ENCODE assay signal across 1 cellular context in the genomic region with DNA sequence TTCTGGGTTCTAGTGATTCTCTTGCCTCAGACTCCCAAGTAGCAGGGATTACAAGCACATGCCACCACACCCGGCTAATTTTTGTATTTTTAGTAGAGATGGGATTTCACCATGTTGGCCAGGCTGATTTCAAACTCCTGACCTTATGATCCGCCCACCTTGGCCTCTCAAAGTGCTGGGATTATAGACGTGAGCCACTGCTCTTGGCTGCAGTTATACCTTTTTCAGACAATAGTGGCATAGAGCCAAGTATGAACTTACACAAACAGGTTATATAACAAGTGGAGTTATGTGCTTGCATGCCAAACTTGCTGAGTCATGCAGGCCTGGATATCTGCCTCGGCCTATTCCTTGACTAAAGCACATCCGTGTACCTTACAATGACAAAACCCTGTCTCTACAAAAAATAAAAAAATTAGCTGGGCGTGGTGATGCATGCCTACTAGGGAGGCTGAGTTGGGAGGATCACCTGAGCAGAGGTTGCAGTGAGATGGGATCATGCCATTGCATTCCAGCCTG.
TF ChIP-seq lines count a peak whose summit lies in the region.
"Not testable (repeated sequence)": the region's sequence is repeated elsewhere in the genome, so short reads cannot be mapped to it uniquely, and the experiment has no call there.

No MANE protein-coding gene starts in this region.

TF ChIP-seq in K562, 482 proteins besides CTCF, POLR2A, EP300 and RAD21 (continued from another document):
- TF ChIP-seq, protein P1, sequence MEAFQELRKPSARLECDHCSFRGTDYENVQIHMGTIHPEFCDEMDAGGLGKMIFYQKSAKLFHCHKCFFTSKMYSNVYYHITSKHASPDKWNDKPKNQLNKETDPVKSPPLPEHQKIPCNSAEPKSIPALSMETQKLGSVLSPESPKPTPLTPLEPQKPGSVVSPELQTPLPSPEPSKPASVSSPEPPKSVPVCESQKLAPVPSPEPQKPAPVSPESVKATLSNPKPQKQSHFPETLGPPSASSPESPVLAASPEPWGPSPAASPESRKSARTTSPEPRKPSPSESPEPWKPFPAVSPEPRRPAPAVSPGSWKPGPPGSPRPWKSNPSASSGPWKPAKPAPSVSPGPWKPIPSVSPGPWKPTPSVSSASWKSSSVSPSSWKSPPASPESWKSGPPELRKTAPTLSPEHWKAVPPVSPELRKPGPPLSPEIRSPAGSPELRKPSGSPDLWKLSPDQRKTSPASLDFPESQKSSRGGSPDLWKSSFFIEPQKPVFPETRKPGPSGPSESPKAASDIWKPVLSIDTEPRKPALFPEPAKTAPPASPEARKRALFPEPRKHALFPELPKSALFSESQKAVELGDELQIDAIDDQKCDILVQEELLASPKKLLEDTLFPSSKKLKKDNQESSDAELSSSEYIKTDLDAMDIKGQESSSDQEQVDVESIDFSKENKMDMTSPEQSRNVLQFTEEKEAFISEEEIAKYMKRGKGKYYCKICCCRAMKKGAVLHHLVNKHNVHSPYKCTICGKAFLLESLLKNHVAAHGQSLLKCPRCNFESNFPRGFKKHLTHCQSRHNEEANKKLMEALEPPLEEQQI (IDR thresholded peaks at IDR 0.05): peak; percentile 50; the same call in 1 of the 2 replicates
- TF ChIP-seq ZFX (CRISPR knock-in tag; IDR thresholded peaks at IDR 0.05) (peak; percentile 83), HDAC1 (IDR thresholded peaks at IDR 0.05) (0 out of 4 replicates have a peak, but pooled peaks of 1 of the 2 experiments have one; percentile 26), ZNF316 (IDR thresholded peaks at IDR 0.05) (peak; percentile 98), NFIC (IDR thresholded peaks at IDR 0.05) (peak; percentile 98), FOSL1 (tag; conservative IDR thresholded peaks at IDR 0.05) (peak; percentile 53), NCOA1 (IDR thresholded peaks at IDR 0.05; ENCODE audit: low read depth) (0 out of 2 replicates have a peak, but pooled peaks have one; percentile 38), FOXK2 (conservative IDR thresholded peaks at IDR 0.05 in 1 of 2, IDR thresholded peaks at IDR 0.05 in 1 of 2; ENCODE audit: low read depth in 2 of 2) (peak in 1 of 2 experiments; percentile 47; a peak in 1 of 4 replicates), MTA3 (IDR thresholded peaks at IDR 0.05; ENCODE audit: borderline replicate concordance) (peak; percentile 69; the same call in 1 of the 2 replicates), TAF9B (IDR thresholded peaks at IDR 0.05; ENCODE audit: partially characterized antibody) (peak; percentile 44), NFE2 (IDR thresholded peaks at IDR 0.05; ENCODE audit: low read depth) (peak; percentile 97), EP400 (IDR thresholded peaks at IDR 0.05) (peak; percentile 77), MAFG (tag; conservative IDR thresholded peaks at IDR 0.05) (peak; percentile 99), ZNF384 (IDR thresholded peaks at IDR 0.05; ENCODE audit: low read depth, low read length) (peak; percentile 60), CTBP1 (IDR thresholded peaks at IDR 0.05; ENCODE audit: borderline replicate concordance) (peak; percentile 54; the same call in 1 of the 2 replicates), TCF3 (CRISPR knock-in tag; IDR thresholded peaks at IDR 0.05) (0 out of 2 replicates have a peak, but pooled peaks have one; percentile 9), MAFK (IDR thresholded peaks at IDR 0.05; ENCODE audit: low read length) (peak; percentile 93), TOE1 (IDR thresholded peaks at IDR 0.05; ENCODE audit: borderline replicate concordance) (peak; percentile 36; the same call in 1 of the 2 replicates), SOX6 (IDR thresholded peaks at IDR 0.05) (peak; percentile 99), ZNF644 (tag; IDR thresholded peaks at IDR 0.05; ENCODE audit: low read depth) (0 out of 2 replicates have a peak, but pooled peaks have one; percentile 54), RB1 (IDR thresholded peaks at IDR 0.05; ENCODE audit: low read depth) (peak; percentile 31; the same call in 1 of the 2 replicates), ZNF12 (CRISPR knock-in tag; IDR thresholded peaks at IDR 0.05) (peak; percentile 87), ATF7 (IDR thresholded peaks at IDR 0.05) (peak; percentile 66), BACH1 (tag; IDR thresholded peaks at IDR 0.05) (peak; percentile 95), TEAD4 (IDR thresholded peaks at IDR 0.05; ENCODE audit: low read length) (peak; percentile 29; the same call in 1 of the 2 replicates), TRIM24 (IDR thresholded peaks at IDR 0.05) (peak; percentile 70 to 85; a peak in 3 of 4 replicates), L3MBTL2 (IDR thresholded peaks at IDR 0.05) (peak; percentile 62)
- TF ChIP-seq, protein P2, sequence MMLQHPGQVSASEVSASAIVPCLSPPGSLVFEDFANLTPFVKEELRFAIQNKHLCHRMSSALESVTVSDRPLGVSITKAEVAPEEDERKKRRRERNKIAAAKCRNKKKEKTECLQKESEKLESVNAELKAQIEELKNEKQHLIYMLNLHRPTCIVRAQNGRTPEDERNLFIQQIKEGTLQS (IDR thresholded peaks at IDR 0.05): peak; percentile 71
- TF ChIP-seq, protein P2 (CRISPR knock-in tag; conservative IDR thresholded peaks at IDR 0.05): not testable (repeated sequence)
- TF ChIP-seq, protein P3, sequence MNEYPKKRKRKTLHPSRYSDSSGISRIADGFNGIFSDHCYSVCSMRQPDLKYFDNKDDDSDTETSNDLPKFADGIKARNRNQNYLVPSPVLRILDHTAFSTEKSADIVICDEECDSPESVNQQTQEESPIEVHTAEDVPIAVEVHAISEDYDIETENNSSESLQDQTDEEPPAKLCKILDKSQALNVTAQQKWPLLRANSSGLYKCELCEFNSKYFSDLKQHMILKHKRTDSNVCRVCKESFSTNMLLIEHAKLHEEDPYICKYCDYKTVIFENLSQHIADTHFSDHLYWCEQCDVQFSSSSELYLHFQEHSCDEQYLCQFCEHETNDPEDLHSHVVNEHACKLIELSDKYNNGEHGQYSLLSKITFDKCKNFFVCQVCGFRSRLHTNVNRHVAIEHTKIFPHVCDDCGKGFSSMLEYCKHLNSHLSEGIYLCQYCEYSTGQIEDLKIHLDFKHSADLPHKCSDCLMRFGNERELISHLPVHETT (CRISPR knock-in tag; conservative IDR thresholded peaks at IDR 0.05 in 1 of 2, IDR thresholded peaks at IDR 0.05 in 1 of 2): peak in 1 of 2 experiments; percentile 49; a peak in 1 of 4 replicates
- TF ChIP-seq TOE1 (CRISPR knock-in tag; IDR thresholded peaks at IDR 0.05; ENCODE audit: borderline replicate concordance, low read depth); TEAD4 (CRISPR knock-in tag; IDR thresholded peaks at IDR 0.05; ENCODE audit: borderline replicate concordance): not testable (repeated sequence)
- TF ChIP-seq, protein P4, sequence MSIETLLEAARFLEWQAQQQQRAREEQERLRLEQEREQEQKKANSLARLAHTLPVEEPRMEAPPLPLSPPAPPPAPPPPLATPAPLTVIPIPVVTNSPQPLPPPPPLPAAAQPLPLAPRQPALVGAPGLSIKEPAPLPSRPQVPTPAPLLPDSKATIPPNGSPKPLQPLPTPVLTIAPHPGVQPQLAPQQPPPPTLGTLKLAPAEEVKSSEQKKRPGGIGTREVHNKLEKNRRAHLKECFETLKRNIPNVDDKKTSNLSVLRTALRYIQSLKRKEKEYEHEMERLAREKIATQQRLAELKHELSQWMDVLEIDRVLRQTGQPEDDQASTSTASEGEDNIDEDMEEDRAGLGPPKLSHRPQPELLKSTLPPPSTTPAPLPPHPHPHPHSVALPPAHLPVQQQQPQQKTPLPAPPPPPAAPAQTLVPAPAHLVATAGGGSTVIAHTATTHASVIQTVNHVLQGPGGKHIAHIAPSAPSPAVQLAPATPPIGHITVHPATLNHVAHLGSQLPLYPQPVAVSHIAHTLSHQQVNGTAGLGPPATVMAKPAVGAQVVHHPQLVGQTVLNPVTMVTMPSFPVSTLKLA (conservative IDR thresholded peaks at IDR 0.05): peak; percentile 44 to 45; a peak in 2 of 4 replicates
